Comparison of ENCODE assay signal across 9 cellular contexts in the genomic region with DNA sequence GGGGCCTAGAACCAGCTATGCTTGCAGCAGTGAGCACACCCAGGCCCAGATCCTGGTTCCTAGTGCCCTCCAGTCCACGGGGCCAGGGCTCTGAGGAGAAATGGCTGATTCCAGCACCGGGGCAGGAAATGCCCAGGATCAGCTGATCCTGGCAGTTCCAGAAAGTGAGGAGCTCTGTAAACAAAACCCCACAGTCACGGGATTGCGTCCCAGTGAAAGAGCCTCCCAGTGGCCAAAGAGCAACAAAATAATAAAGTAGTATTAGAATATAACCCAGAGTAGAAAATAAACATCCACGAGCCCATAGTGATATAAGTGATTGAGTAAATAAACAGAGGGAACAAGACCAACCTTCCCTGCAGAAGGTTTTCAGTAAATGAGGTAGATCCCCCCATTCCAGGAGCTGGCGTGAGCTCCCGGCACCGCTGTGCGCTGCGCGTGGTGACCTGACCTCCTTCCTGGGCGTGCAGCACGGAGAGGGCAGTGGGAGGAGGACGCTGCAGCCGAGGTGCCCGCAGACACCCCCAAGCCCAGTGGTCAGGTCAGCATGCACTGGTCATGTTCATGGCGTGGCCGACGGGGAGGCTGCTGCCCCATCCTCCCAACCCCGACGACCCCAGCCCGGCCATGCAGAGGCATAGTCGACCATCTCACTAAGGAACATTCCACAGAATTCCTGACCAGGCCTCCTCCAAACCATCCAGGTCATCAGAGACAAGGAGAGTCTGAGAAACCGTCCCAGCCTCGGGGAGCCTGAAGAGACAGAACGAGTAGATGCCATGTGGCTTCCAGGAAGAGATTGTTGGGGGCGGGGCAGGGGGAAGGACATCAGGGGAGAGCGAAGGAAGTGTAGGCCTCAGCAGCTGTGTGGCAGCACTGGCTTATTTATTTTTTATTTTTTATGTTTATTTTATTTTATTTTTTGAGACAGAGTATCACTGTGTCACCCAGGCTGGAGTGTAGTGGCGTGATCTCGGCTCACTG. TPM values are rescaled to one million over a fixed set of nuclear protein-coding genes. Genes with fewer than 3 reads are reported as not detected.
A peak's percentile ranks its signal among the peaks of the same experiment; 100 is the strongest.
DNase-seq lines count a peak whose midpoint lies in the region; FAIRE-seq and TF ChIP-seq lines count a peak whose summit lies in the region.
"Had no signal": no experiment of that assay in that cellular context is flagged by ENCODE, and none has a peak within 500 bp of the region (broad histone marks: within the 10 kb centered on the region; RNA-seq: fewer than 3 reads in every experiment).

No MANE protein-coding gene starts in this region.

- intact Hi-C loops in tibial artery (cut with DNase I; ENCODE audit: low total_unique reads): no loop called here

- peaks cover 3 to 25% (median 15%) of the 10 kb centered on the region in 4 donors for H3K4me1 ChIP-seq in tibial artery

- H3K27ac ChIP-seq in tibial artery: peak overlapping the region; percentile 73 to 78
- H3K27ac ChIP-seq: neutrophil had no signal

- H3K36me3 ChIP-seq in tibial artery: peaks cover 0 to 14% (median 0%) of the 10 kb centered on the region in 3 donors
- H3K36me3 ChIP-seq: neutrophil had no signal

- DNase-seq in NCI-H2029 (lab: John Stamatoyannopoulos, UW): peak; percentile 64
- peak; percentile 82 to 90 for DNase-seq in dermis microvascular lymphatic vessel endothelial cell (ENCODE audit: low read depth in 2 of 2)
- peak; percentile 85 to 92 for DNase-seq in lung microvascular endothelial cell (ENCODE audit: low read depth in 2 of 2)
- DNase-seq in tibial artery: peak; percentile 86 to 90
- no peak for DNase-seq in activated CD4-positive, alpha-beta T cell treated with anti-CD3 and anti-CD28 coated beads, Interleukin-2, amount 50 U/mL, for 4 hours
- no peak for DNase-seq in D721Med (ENCODE audit: insufficient read length, low spot score)
- DNase-seq in D341Med (ENCODE audit: low spot score): no peak
- no peak for DNase-seq in NK-92 treated with Interleukin-12 subunit alpha and Interleukin-12 subunit beta, amount 100 ng/mL, for 24 hours (lab: John Stamatoyannopoulos, UW)

- H3K4me3 ChIP-seq in tibial artery: peak overlapping the region; percentile 23 to 24

- no peaks in the 10 kb centered on the region for H3K9me3 ChIP-seq in tibial artery
- H3K9me3 ChIP-seq: neutrophil had no signal

- peak; percentile 27 to 47 for TF ChIP-seq CTCF in tibial artery (IDR thresholded peaks at IDR 0.05)
- TF ChIP-seq CTCF in D721Med (IDR thresholded peaks at IDR 0.05; ENCODE audit: insufficient read depth, missing control alignments): no peak

- FAIRE-seq in D721Med (lab: Jason Lieb, UNC): no peak

- H3K27me3 ChIP-seq in tibial artery: no peaks in the 10 kb centered on the region
- H3K27me3 ChIP-seq: neutrophil had no signal

RNA-seq across cellular contexts. Expression of a gene that starts 19.9 kb away (rescaled TPM):
- total RNA-seq in dermis microvascular lymphatic vessel endothelial cell (19.4 and 40.2 TPM in 2 replicates), lung microvascular endothelial cell (21.8 and 31.7 TPM in 2 replicates)

RNA-seq across cellular contexts. Expression of a gene that starts 28.2 kb away (rescaled TPM):
- total RNA-seq in dermis microvascular lymphatic vessel endothelial cell: 1.4 and 2.7 TPM in 2 replicates
- 0.44 and 0.99 TPM in 2 replicates for total RNA-seq in lung microvascular endothelial cell

RNA-seq across cellular contexts. Expression of a gene that starts 37.1 kb away (rescaled TPM):
- total RNA-seq in dermis microvascular lymphatic vessel endothelial cell (210 and 302 TPM in 2 replicates), lung microvascular endothelial cell (165 and 169 TPM in 2 replicates)

RNA-seq across cellular contexts. Expression of a gene that starts 55.2 kb away (rescaled TPM):
- 33.6 and 44.0 TPM in 2 replicates for total RNA-seq in dermis microvascular lymphatic vessel endothelial cell
- total RNA-seq in lung microvascular endothelial cell: 32.9 and 35.7 TPM in 2 replicates

Comparison
In these comparisons a context has a peak if more than half of its experiments do, and no peak if none do; other contexts are left out.
1. DNase-seq: peak in NCI-H2029 (single experiment), dermis microvascular lymphatic vessel endothelial cell (2 of 2), lung microvascular endothelial cell (2 of 2) and tibial artery (2 of 2); none in activated CD4-positive, alpha-beta T cell treated with anti-CD3 and anti-CD28 coated beads, Interleukin-2, amount 50 U/mL, for 4 hours (0 of 2), D721Med (single experiment), D341Med (single experiment) and NK-92 treated with Interleukin-12 subunit alpha and Interleukin-12 subunit beta, amount 100 ng/mL, for 24 hours (single experiment).